In genomic region chr11:17931595-17931994, GRCh38 we compare ENCODE assay signal across 2 cellular contexts.
A peak's percentile ranks its signal among the peaks of the same experiment; 100 is the strongest.
TF ChIP-seq lines count a peak whose summit lies in the region.

No MANE protein-coding gene starts in this region.

TF ChIP-seq in GM23338, 12 proteins besides CTCF, POLR2A, EP300 and RAD21:
- TF ChIP-seq ZNF462 (CRISPR knock-in tag; IDR thresholded peaks at IDR 0.05) (peak; percentile 46; the same call in 1 of the 2 replicates), REST (IDR thresholded peaks at IDR 0.05; ENCODE audit: unreplicated experiment) (no peak), ETS1 (IDR thresholded peaks at IDR 0.05) (no peak), JUNB (IDR thresholded peaks at IDR 0.05; ENCODE audit: unreplicated experiment) (no peak)

TF ChIP-seq in WTC11, 78 proteins besides CTCF, POLR2A, EP300 and RAD21 (continued from another document):
- TF ChIP-seq ZNF121 (CRISPR knock-in tag; IDR thresholded peaks at IDR 0.05), result no peak
- no peak for TF ChIP-seq RELA (CRISPR knock-in tag; IDR thresholded peaks at IDR 0.05; ENCODE audit: borderline replicate concordance)
TF ChIP-seq in WTC11: peak in this region for 0.
